Comparison of ENCODE assay signal across 32 cellular contexts in the genomic region with DNA sequence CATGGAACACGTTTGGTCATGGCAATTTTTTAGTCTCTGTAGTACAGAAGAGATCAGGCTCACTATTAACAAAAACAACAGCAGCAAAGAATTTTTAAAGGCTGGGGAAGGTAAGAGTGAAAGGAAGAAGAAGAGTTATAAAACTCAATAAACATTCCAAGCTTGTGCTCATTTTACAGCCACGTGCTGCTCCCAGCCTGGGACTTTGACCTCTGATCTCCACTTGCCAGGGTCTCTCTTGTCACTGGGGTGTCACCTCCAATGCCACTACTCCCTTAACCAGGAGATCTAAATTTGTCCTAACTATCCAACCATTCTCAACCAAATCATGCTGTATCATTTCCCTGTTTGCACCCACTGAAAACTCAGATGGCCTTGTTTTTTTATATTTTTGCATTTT.
"Had no signal": no experiment of that assay in that cellular context is flagged by ENCODE, and none has a peak within 500 bp of the region (broad histone marks: within the 10 kb centered on the region; RNA-seq: fewer than 3 reads in every experiment).

No MANE protein-coding gene starts in this region.

- H3K27me3 Mint-ChIP-seq: activated T-cell treated with anti-CD3 and anti-CD28 coated beads, Interleukin-2, amount 50 U/mL, for 24 hours had no signal

- H3K9me3 Mint-ChIP-seq: activated T-cell treated with anti-CD3 and anti-CD28 coated beads, Interleukin-2, amount 50 U/mL, for 24 hours had no signal

- ATAC-seq: activated CD8-positive, alpha-beta T cell treated with anti-CD3 and anti-CD28 coated beads, Interleukin-2, amount 10 ng/mL, durations not matched to agents 7 days and 5 days; activated naive CD4-positive, alpha-beta T cell treated with anti-CD3 and anti-CD28 coated beads, Interleukin-2, amount 50 U/mL, for 72 hours; body of pancreas had no signal

- FAIRE-seq: astrocyte had no signal

- DNase-seq: activated CD4-positive, alpha-beta T cell treated with anti-CD3 and anti-CD28 coated beads for 1 hour; activated CD4-positive, alpha-beta T cell treated with anti-CD3 and anti-CD28 coated beads, Interleukin-2, amount 10 ng/mL, durations not matched to agents 24 days and 14 days; activated CD4-positive, alpha-beta T cell treated with anti-CD3 and anti-CD28 coated beads, Interleukin-2, amount 50 U/mL, for 48 hours; activated CD4-positive, CD25-positive, alpha-beta regulatory T cell; activated CD8-positive, alpha-beta T cell treated with anti-CD3 and anti-CD28 coated beads, Interleukin-2, amount 10 ng/mL, durations not matched to agents 7 days and 5 days; activated gamma-delta T cell treated with Interleukin-2 at 50 U/mL for 16 hours; activated naive CD4-positive, alpha-beta T cell treated with anti-CD3 and anti-CD28 coated beads for 36 hours; activated T-cell treated with anti-CD3 and anti-CD28 coated beads, Interleukin-2, amount 50 U/mL, for 24 hours; adrenal gland; body of pancreas; Karpas-422; KBM-7; MG63; NCI-H1048; NCI-H1105 treated with DMSO at 0.1 percent for 48 hours; NCI-H1436; NCI-H1694 treated with DMSO at 0.1 percent for 48 hours; NCI-H2029; NCI-H510A; NCI-H526; NCI-H748 treated with DMSO at 0.1 percent for 48 hours; NK-92 treated with Interleukin-12 subunit alpha and Interleukin-12 subunit beta, amount 100 ng/mL, for 24 hours; PC-9; Right ventricle myocardium superior; SW 1271; T-helper 1 cell; T-helper 2 cell; T-helper 9 cell had no signal

- H3K27ac ChIP-seq: adrenal gland, body of pancreas, breast epithelium, PC-9, VCaP had no signal

- H3K4me3 Mint-ChIP-seq: activated CD4-positive, alpha-beta T cell treated with anti-CD3 and anti-CD28 coated beads, Interleukin-2, amount 10 ng/mL, durations not matched to agents 24 days and 14 days; activated CD8-positive, alpha-beta T cell treated with anti-CD3 and anti-CD28 coated beads, Interleukin-2, amount 10 ng/mL, durations not matched to agents 7 days and 5 days; activated naive CD4-positive, alpha-beta T cell treated with anti-CD3 and anti-CD28 coated beads for 36 hours; activated T-cell treated with anti-CD3 and anti-CD28 coated beads, Interleukin-2, amount 50 U/mL, for 24 hours had no signal

- H3K27ac Mint-ChIP-seq: activated CD4-positive, alpha-beta T cell treated with anti-CD3 and anti-CD28 coated beads, Interleukin-2, amount 10 ng/mL, durations not matched to agents 24 days and 14 days; activated naive CD4-positive, alpha-beta T cell treated with anti-CD3 and anti-CD28 coated beads for 36 hours; activated naive CD4-positive, alpha-beta T cell treated with anti-CD3 and anti-CD28 coated beads, Interleukin-2, amount 50 U/mL, for 72 hours; activated T-cell treated with anti-CD3 and anti-CD28 coated beads, Interleukin-2, amount 50 U/mL, for 24 hours had no signal

- H3K36me3 ChIP-seq: adrenal gland, breast epithelium, MG63 had no signal

- H3K9me3 ChIP-seq: adrenal gland, body of pancreas, MG63 had no signal

- H3K4me1 ChIP-seq: adrenal gland, body of pancreas, breast epithelium had no signal

- H3K27me3 ChIP-seq: body of pancreas, breast epithelium, MG63 had no signal

- H3K4me3 ChIP-seq: adrenal gland, body of pancreas, breast epithelium, MG63, PC-9 had no signal
